8 cellular contexts compared by ENCODE assay signal in genomic region chr1:30847358-30847972, GRCh38.
DNase-seq lines count a peak whose midpoint lies in the region; ATAC-seq and TF ChIP-seq lines count a peak whose summit lies in the region.

No MANE protein-coding gene starts in this region.

- H4K8ac ChIP-seq in mesendoderm (ENCODE audit: low read depth, low read length) = no peak overlapping the region

- H3K4ac ChIP-seq in mesendoderm (ENCODE audit: low read depth, low read length) = no peak overlapping the region

- no peak for TF ChIP-seq RAD21 in SK-N-SH (IDR thresholded peaks at IDR 0.05; ENCODE audit: low read length)

- no peak overlapping the region for H2BK120ac ChIP-seq in mesendoderm (ENCODE audit: low read depth, low read length)

- H3K27ac Mint-ChIP-seq in endothelial cell (ENCODE audit: unreplicated experiment) = peak overlapping the region; percentile 97

- H3K9me3 ChIP-seq in SK-N-SH (no peaks in the 10 kb centered on the region), upper lobe of left lung (no peaks in the 10 kb centered on the region)

- no peak overlapping the region for H2AK5ac ChIP-seq in mesendoderm (ENCODE audit: low read length)

- H3K56ac ChIP-seq in mesendoderm (ENCODE audit: low read length) = peak overlapping the region; percentile 61

- TF ChIP-seq CTCF in SK-N-SH (IDR thresholded peaks at IDR 0.05) (no peak), endothelial cell (IDR thresholded peaks at IDR 0.05; ENCODE audit: unreplicated experiment) (no peak), upper lobe of left lung (IDR thresholded peaks at IDR 0.05) (peak in 1 of 6 experiments; percentile 11)

- 79% methylated on average over 7 of the region's 17 CpGs for WGBS in SK-N-SH (ENCODE audit: low lambda C conversion rate)
- WGBS in mesendoderm (ENCODE audit: extremely low coverage, insufficient coverage, low lambda C conversion rate) = no CpG with 5 or more reads among the region's 17 CpGs
- 35 to 53% methylated on average over 4 to 17 of the region's 17 CpGs for WGBS in upper lobe of left lung, 2 donors

- H3K27ac ChIP-seq in SK-N-SH (ENCODE audit: low read depth in 2 of 2, low read length in 1 of 2) (no peak overlapping the region), mesendoderm (ENCODE audit: low read depth, low read length) (no peak overlapping the region), upper lobe of left lung (peak overlapping the region; percentile 78 to 95 (median 80))

- no peak overlapping the region for H3K23ac ChIP-seq in mesendoderm (ENCODE audit: low read length)

- H3K4me3 ChIP-seq in SK-N-SH (ENCODE audit: low read depth in 2 of 2, low read length in 1 of 2) = no peak overlapping the region
- H3K4me3 ChIP-seq in mesendoderm (ENCODE audit: low read length) = no peak overlapping the region
- no peak overlapping the region for H3K4me3 ChIP-seq in upper lobe of left lung

- peak in 1 of 4 donors; percentile 44 for TF ChIP-seq POLR2A in upper lobe of left lung (IDR thresholded peaks at IDR 0.05)

- no peaks in the 10 kb centered on the region for H4K20me1 ChIP-seq in SK-N-SH (ENCODE audit: insufficient read depth)

- CTCF ChIA-PET in SK-N-SH (lab: Yijun Ruan, JAX) = interaction anchor here (0.9 to 4.2 kb wide), 5 partner anchors 46 to 127 kb away, joined by 4 to 25 read pairs (median 5); no protein-coding TSS in a partner anchor

- H3K9me2 ChIP-seq in SK-N-SH = no peaks in the 10 kb centered on the region

- DNase-seq in SK-N-SH (no peak), endothelial cell (ENCODE audit: low spot score) (peak; percentile 84), mesendoderm (peak; percentile 90), upper lobe of left lung (peak; percentile 72 to 89)
- no peak for DNase-seq in stimulated activated CD4-positive, alpha-beta T cell treated with anti-CD3 and anti-CD28 coated beads, Interleukin-2, amount 100 ng/mL, for 24 hours

- POLR2A ChIA-PET in SK-N-SH (lab: Yijun Ruan, JAX) = no interaction called here

- no peaks in the 10 kb centered on the region for H3K79me1 ChIP-seq in mesendoderm (ENCODE audit: low read length)

- no peaks in the 10 kb centered on the region for H3K79me2 ChIP-seq in SK-N-SH (ENCODE audit: insufficient read depth)
- H3K79me2 ChIP-seq in mesendoderm (ENCODE audit: control insufficient read depth, insufficient read depth, low read length) = no peaks in the 10 kb centered on the region

- H3K4me3 Mint-ChIP-seq in endothelial cell (ENCODE audit: unreplicated experiment) = no peak overlapping the region

- H2BK5ac ChIP-seq in mesendoderm (ENCODE audit: low read length) = no peak overlapping the region

- H3F3A ChIP-seq in SK-N-SH (replicated peaks; ENCODE audit: insufficient read depth) = no peaks in the 10 kb centered on the region

- H3K4me1 Mint-ChIP-seq in endothelial cell (ENCODE audit: unreplicated experiment) = peaks cover 59% of the 10 kb centered on the region

- no peak overlapping the region for H3K4me2 ChIP-seq in SK-N-SH
- no peak overlapping the region for H3K4me2 ChIP-seq in mesendoderm (ENCODE audit: low read length)

- peak; percentile 47 for ATAC-seq in SK-N-SH treated with all-trans-retinoic acid at 6 μM for 48 hours
- peak; percentile 65 to 80 for ATAC-seq in upper lobe of left lung (ENCODE audit: low FRiP score in 2 of 2)
- ATAC-seq in GM21528 (IDR thresholded peaks at IDR 0.05; ENCODE audit: low FRiP score, unreplicated experiment) = no peak
- ATAC-seq in HG02938 (IDR thresholded peaks at IDR 0.05; ENCODE audit: unreplicated experiment) = no peak

- H2BK15ac ChIP-seq in mesendoderm (replicated peaks; ENCODE audit: low read depth) = no peak overlapping the region

- H3K36me3 Mint-ChIP-seq in endothelial cell (ENCODE audit: low read depth, unreplicated experiment) = no peaks in the 10 kb centered on the region

- H3K4me1 ChIP-seq in SK-N-SH (ENCODE audit: control insufficient read depth in 1 of 2, insufficient read depth in 2 of 2, low read depth in 1 of 2, low read length in 1 of 2) (peaks cover 0 to 3% of the 10 kb centered on the region in 2 experiments; a peak in 1 of 4 replicates), mesendoderm (ENCODE audit: control insufficient read depth, low read depth, low read length) (no peaks in the 10 kb centered on the region), upper lobe of left lung (peaks cover 16 to 27% (median 21%) of the 10 kb centered on the region in 4 donors)

- no peak overlapping the region for H4K5ac ChIP-seq in mesendoderm (ENCODE audit: low read length)

- H3K36me3 ChIP-seq in SK-N-SH (replicated peaks in 1 of 2; ENCODE audit: control insufficient read depth in 1 of 2, insufficient read depth in 2 of 2, low read length in 1 of 2) = no peaks in the 10 kb centered on the region
- H3K36me3 ChIP-seq in mesendoderm (ENCODE audit: control insufficient read depth, insufficient read depth, low read length) = no peaks in the 10 kb centered on the region
- no peaks in the 10 kb centered on the region for H3K36me3 ChIP-seq in upper lobe of left lung

- H3K27me3 ChIP-seq in SK-N-SH (ENCODE audit: insufficient read depth) = no peaks in the 10 kb centered on the region
- H3K27me3 ChIP-seq in mesendoderm (ENCODE audit: insufficient read depth, low read length, poor library complexity) = no peaks in the 10 kb centered on the region
- no peaks in the 10 kb centered on the region for H3K27me3 ChIP-seq in upper lobe of left lung

- H3K9me3 Mint-ChIP-seq in endothelial cell (ENCODE audit: unreplicated experiment) = no peaks in the 10 kb centered on the region

- H2AFZ ChIP-seq in SK-N-SH (ENCODE audit: low read depth) = no peak overlapping the region

- peak overlapping the region; percentile 65 for H3K18ac ChIP-seq in mesendoderm (ENCODE audit: low read length)

- TF ChIP-seq EP300 in SK-N-SH (IDR thresholded peaks at IDR 0.05; ENCODE audit: borderline replicate concordance in 1 of 2, low read depth in 1 of 2, low read length in 1 of 2) = no peak
- TF ChIP-seq EP300 in upper lobe of left lung (IDR thresholded peaks at IDR 0.05) = peak in 1 of 4 donors; percentile 42

- peaks cover 17% of the 10 kb centered on the region for H3K27me3 Mint-ChIP-seq in endothelial cell (ENCODE audit: unreplicated experiment)

- no peak overlapping the region for H3K9ac ChIP-seq in SK-N-SH
- no peak overlapping the region for H3K9ac ChIP-seq in mesendoderm (ENCODE audit: low read length)

TF ChIP-seq in SK-N-SH treated with all-trans-retinoic acid at 6 μM for 48 hours, 23 proteins besides CTCF, POLR2A, EP300 and RAD21 (continues in another document):
- TF ChIP-seq PPARA (CRISPR knock-in tag; IDR thresholded peaks at IDR 0.05; ENCODE audit: borderline replicate concordance) (no peak), SNAI2 (CRISPR knock-in tag; IDR thresholded peaks at IDR 0.05) (no peak), OSR1 (CRISPR knock-in tag; IDR thresholded peaks at IDR 0.05) (no peak), PATZ1 (CRISPR knock-in tag; IDR thresholded peaks at IDR 0.05; ENCODE audit: borderline replicate concordance) (no peak), RARB (CRISPR knock-in tag; IDR thresholded peaks at IDR 0.05) (no peak)

TF ChIP-seq in SK-N-SH, 30 proteins besides CTCF, POLR2A, EP300 and RAD21:
- TF ChIP-seq NFIC (IDR thresholded peaks at IDR 0.05; ENCODE audit: borderline replicate concordance) = no peak
- no peak for TF ChIP-seq EZH2phosphoT487 (IDR thresholded peaks at IDR 0.05; ENCODE audit: borderline replicate concordance, low read depth)
- TF ChIP-seq, protein P1, sequence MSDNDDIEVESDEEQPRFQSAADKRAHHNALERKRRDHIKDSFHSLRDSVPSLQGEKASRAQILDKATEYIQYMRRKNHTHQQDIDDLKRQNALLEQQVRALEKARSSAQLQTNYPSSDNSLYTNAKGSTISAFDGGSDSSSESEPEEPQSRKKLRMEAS (IDR thresholded peaks at IDR 0.05; ENCODE audit: low read depth) = no peak
- TF ChIP-seq TEAD4 (IDR thresholded peaks at IDR 0.05; ENCODE audit: borderline replicate concordance, insufficient read depth) = no peak
- TF ChIP-seq SIN3A (IDR thresholded peaks at IDR 0.05; ENCODE audit: borderline replicate concordance, low read depth, low read length) = no peak
- TF ChIP-seq ELF1 (IDR thresholded peaks at IDR 0.05) = no peak
- TF ChIP-seq YY1 (IDR thresholded peaks at IDR 0.05; ENCODE audit: low read depth) = no peak
- TF ChIP-seq ZBTB33 (IDR thresholded peaks at IDR 0.05; ENCODE audit: borderline replicate concordance, low read depth) = no peak
- TF ChIP-seq TCF12 (IDR thresholded peaks at IDR 0.05) = no peak

Comparison
In these comparisons a context has a peak if more than half of its experiments do, and no peak if none do; other contexts are left out.
1. ATAC-seq: peak in SK-N-SH treated with all-trans-retinoic acid at 6 μM for 48 hours (single experiment) and upper lobe of left lung (2 of 2); none in GM21528 (single experiment) and HG02938 (single experiment).
2. DNase-seq: peak in endothelial cell (single experiment), mesendoderm (single experiment) and upper lobe of left lung (2 of 2); none in SK-N-SH (single experiment) and stimulated activated CD4-positive, alpha-beta T cell treated with anti-CD3 and anti-CD28 coated beads, Interleukin-2, amount 100 ng/mL, for 24 hours (0 of 2).
3. H3K27ac ChIP-seq: peak in upper lobe of left lung (4 of 4); none in SK-N-SH (0 of 2) and mesendoderm (single experiment).